Comparison of ENCODE assay signal across 1 cellular context in genomic region chr20:61896058-61896961, GRCh38.
TF ChIP-seq lines count a peak whose summit lies in the region.

No MANE protein-coding gene starts in this region.

TF ChIP-seq in GM23338, 12 proteins besides CTCF, POLR2A, EP300 and RAD21 (continued from another document):
- TF ChIP-seq ETS1 (IDR thresholded peaks at IDR 0.05) (no peak), ZNF114 (CRISPR knock-in tag; IDR thresholded peaks at IDR 0.05) (no peak), ZNF331 (CRISPR knock-in tag; IDR thresholded peaks at IDR 0.05; ENCODE audit: low read depth) (no peak), JUNB (IDR thresholded peaks at IDR 0.05; ENCODE audit: unreplicated experiment) (no peak)
